In genomic region chr14:81464253-81465001, GRCh38 we compare ENCODE assay signal across 8 cellular contexts.
DNase-seq lines count a peak whose midpoint lies in the region; ATAC-seq and TF ChIP-seq lines count a peak whose summit lies in the region.

No MANE protein-coding gene starts in this region.

- peak overlapping the region; percentile 76 for H3K4me3 Mint-ChIP-seq in activated naive CD8-positive, alpha-beta T cell treated with anti-CD3 and anti-CD28 coated beads for 36 hours

- H3K4me1 ChIP-seq in PC-3 (ENCODE audit: insufficient read depth, low read length) (no peaks in the 10 kb centered on the region), heart left ventricle (peaks cover 0 to 7% (median 0%) of the 10 kb centered on the region in 12 donors)

- no peaks in the 10 kb centered on the region for H3F3A ChIP-seq in PC-3 (ENCODE audit: low read length, unreplicated experiment)

- no peaks in the 10 kb centered on the region for H3K36me3 Mint-ChIP-seq in activated naive CD8-positive, alpha-beta T cell treated with anti-CD3 and anti-CD28 coated beads for 36 hours

- H3K9me3 ChIP-seq in PC-3 (ENCODE audit: low read length) (no peaks in the 10 kb centered on the region), heart left ventricle (no peaks in the 10 kb centered on the region)

- no peaks in the 10 kb centered on the region for H3K9me3 Mint-ChIP-seq in activated naive CD8-positive, alpha-beta T cell treated with anti-CD3 and anti-CD28 coated beads for 36 hours

- ATAC-seq in GM21381 (IDR thresholded peaks at IDR 0.05; ENCODE audit: unreplicated experiment) = peak; percentile 64
- peak; percentile 44; the same call in 1 of the 2 replicates for ATAC-seq in PC-3
- peak in 3 of 4 donors; percentile 38 to 58 (median 53) for ATAC-seq in heart left ventricle

- no peaks in the 10 kb centered on the region for H4K20me1 ChIP-seq in PC-3 (ENCODE audit: low read length)

- H3K79me2 ChIP-seq in PC-3 (ENCODE audit: low read length) = no peaks in the 10 kb centered on the region

- no peak for TF ChIP-seq POLR2A in heart left ventricle (IDR thresholded peaks at IDR 0.05)

- peak overlapping the region; percentile 85 for H2AFZ ChIP-seq in PC-3 (ENCODE audit: low read length)

- intact Hi-C loops in PC-3 (cut with micrococcal nuclease) (loop anchor here (1.0 to 2.0 kb wide), 4 partner anchors 195 to 510 kb away; partner anchors contain the start of gene TSHR), heart left ventricle (cut with DNase I) (loop anchor here in 6 of 10 donors (1.0 to 10.0 kb wide), 8 partner anchors 194 to 520 kb away; partner anchors contain the start of genes CEP128 (in 1 of the 6) and TSHR (in 1 of the 6))

- TF ChIP-seq CTCF in PC-3 (conservative IDR thresholded peaks at IDR 0.05; ENCODE audit: low read depth, low read length) = peak; percentile 96
- peak; percentile 84 to 94 (median 92) for TF ChIP-seq CTCF in heart left ventricle (IDR thresholded peaks at IDR 0.05)

- 0 out of 2 replicates have a peak overlapping the region, but pooled peaks have one; percentile 3 for H3K9ac ChIP-seq in PC-3 (ENCODE audit: low read length)

- no peaks in the 10 kb centered on the region for H3K27me3 Mint-ChIP-seq in activated naive CD8-positive, alpha-beta T cell treated with anti-CD3 and anti-CD28 coated beads for 36 hours

- H3K4me2 ChIP-seq in PC-3 (ENCODE audit: low read length) = peak overlapping the region; percentile 83

- DNase-seq in DMS79 (lab: John Stamatoyannopoulos, UW) = peak; percentile 80
- peak in 49 of 76 experiments; percentile 4 to 78 (median 33) for DNase-seq in HUDEP-2 (lab: John Stamatoyannopoulos, UW; ENCODE audit: unreplicated experiment in 76 of 76)
- peak; percentile 88 for DNase-seq in PC-3
- peak; percentile 45 for DNase-seq in activated naive CD8-positive, alpha-beta T cell treated with anti-CD3 and anti-CD28 coated beads for 36 hours
- DNase-seq in heart left ventricle = peak in 2 of 5 donors; percentile 35 to 53
- DNase-seq in pons (ENCODE audit: low spot score) = peak; percentile 84
- no peak for DNase-seq in NCI-H774 (lab: John Stamatoyannopoulos, UW)

- POLR2A ChIA-PET in PC-3 (lab: Charles Lee; ENCODE audit: unreplicated experiment) = no interaction called here

- H3K36me3 ChIP-seq in PC-3 (ENCODE audit: low read depth, low read length) (no peaks in the 10 kb centered on the region), heart left ventricle (no peaks in the 10 kb centered on the region)

- 13 to 19% (median 17%) methylated on average over 15 of the region's 15 CpGs for WGBS in heart left ventricle, 4 donors

- BruUV-seq in PC-3 (replicated peaks; lab: Mats Ljungman, UMichigan) = no TSS peak

- CTCF ChIA-PET in PC-3 (lab: Charles Lee) = interaction anchor here (0.5 to 1.2 kb wide), 7 partner anchors 11 to 468 kb away, joined by 3 to 11 read pairs (median 3); no protein-coding TSS in a partner anchor

- H3K27ac ChIP-seq in PC-3 (ENCODE audit: low read length) (no peak overlapping the region), heart left ventricle (peak overlapping the region in 5 of 12 donors; percentile 13 to 76 (median 23))

- peak overlapping the region; percentile 79 for H3K27ac Mint-ChIP-seq in activated naive CD8-positive, alpha-beta T cell treated with anti-CD3 and anti-CD28 coated beads for 36 hours

- H3K4me3 ChIP-seq in PC-3 (ENCODE audit: low read length) (peak overlapping the region; percentile 61), heart left ventricle (peak overlapping the region in 11 of 12 donors; percentile 32 to 64 (median 49))

- no peaks in the 10 kb centered on the region for H3K9me2 ChIP-seq in PC-3 (replicated peaks; ENCODE audit: low read length)

- H3K27me3 ChIP-seq in PC-3 (ENCODE audit: low read length) (no peaks in the 10 kb centered on the region), heart left ventricle (no peaks in the 10 kb centered on the region)

- peaks cover 8% of the 10 kb centered on the region for H3K4me1 Mint-ChIP-seq in activated naive CD8-positive, alpha-beta T cell treated with anti-CD3 and anti-CD28 coated beads for 36 hours
